Comparison of ENCODE assay signal across 1 cellular context in the genomic region with DNA sequence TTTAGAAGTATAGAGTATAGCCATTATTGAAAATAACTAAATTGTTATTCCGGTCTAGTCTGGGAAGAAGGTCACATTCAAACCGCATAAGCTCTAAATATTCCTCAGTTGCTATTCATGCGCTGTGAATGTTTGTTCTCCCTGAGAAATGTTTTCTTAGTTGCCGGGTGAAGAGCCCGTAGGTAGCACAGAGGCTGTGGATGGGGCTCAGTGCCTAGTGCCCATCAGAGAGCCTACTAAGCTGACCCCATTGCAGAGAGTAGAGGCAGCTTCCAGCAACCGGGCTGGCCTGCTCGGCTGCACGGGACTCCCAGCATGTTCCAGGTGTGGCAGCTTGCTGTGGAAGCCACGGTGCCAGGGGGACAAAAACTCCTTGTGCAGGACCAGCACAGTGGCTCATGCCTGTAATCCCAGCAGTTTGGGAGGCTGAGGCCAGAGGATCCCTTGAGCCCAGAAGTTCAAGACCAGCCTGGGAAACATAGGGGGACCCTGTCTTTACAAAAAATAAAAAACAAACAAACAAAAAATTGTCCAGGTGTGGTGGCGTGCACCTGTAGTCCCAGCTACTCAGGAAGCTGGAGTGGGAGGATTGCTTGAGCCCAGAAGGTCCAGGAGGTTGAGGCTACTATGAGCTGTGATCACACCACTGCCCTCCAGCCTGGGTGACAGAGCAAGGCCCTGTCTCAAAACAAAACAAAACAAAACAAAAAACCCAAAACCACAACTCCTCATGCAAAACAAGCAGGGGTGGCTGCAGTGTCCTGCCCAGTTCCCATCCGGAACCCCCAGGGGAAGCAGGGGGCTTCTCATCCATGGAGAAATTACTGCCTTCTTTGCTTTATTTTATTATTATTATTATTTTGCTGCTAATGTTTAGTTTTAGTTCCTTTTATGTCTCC.
TF ChIP-seq lines count a peak whose summit lies in the region.

No MANE protein-coding gene starts in this region.

TF ChIP-seq in H1, 55 proteins besides CTCF, POLR2A, EP300 and RAD21:
- TF ChIP-seq GTF2F1 (IDR thresholded peaks at IDR 0.05; ENCODE audit: borderline replicate concordance, low read depth, low read length) = no peak
- no peak for TF ChIP-seq RFX5 (IDR thresholded peaks at IDR 0.05; ENCODE audit: borderline replicate concordance, low read depth, low read length)
- no peak for TF ChIP-seq SIX5 (IDR thresholded peaks at IDR 0.05; ENCODE audit: low read depth, low read length)
- TF ChIP-seq RNF2 (IDR thresholded peaks at IDR 0.05; ENCODE audit: borderline replicate concordance, low read depth, low read length, missing control alignments, poor library complexity, severe bottlenecking) = no peak
- TF ChIP-seq EGR1 (IDR thresholded peaks at IDR 0.05; ENCODE audit: borderline replicate concordance, low read depth, low read length) = no peak
- TF ChIP-seq NRF1 (IDR thresholded peaks at IDR 0.05; ENCODE audit: low read depth, low read length) = no peak
- TF ChIP-seq SIN3A (conservative IDR thresholded peaks at IDR 0.05 in 1 of 2, IDR thresholded peaks at IDR 0.05 in 1 of 2; ENCODE audit: low read depth in 1 of 2, low read length in 2 of 2) = no peak
- TF ChIP-seq TEAD4 (IDR thresholded peaks at IDR 0.05; ENCODE audit: low read depth, low read length) = no peak
- no peak for TF ChIP-seq POLR2AphosphoS5 (IDR thresholded peaks at IDR 0.05; ENCODE audit: low read depth, low read length)
- TF ChIP-seq EZH2 (IDR thresholded peaks at IDR 0.05; ENCODE audit: low read depth, low read length, severe bottlenecking) = no peak
- TF ChIP-seq GABPA (IDR thresholded peaks at IDR 0.05; ENCODE audit: borderline replicate concordance, insufficient read depth, low read length) = no peak
- no peak for TF ChIP-seq CHD1 (IDR thresholded peaks at IDR 0.05; ENCODE audit: low read depth, low read length)
- TF ChIP-seq NANOG (IDR thresholded peaks at IDR 0.05; ENCODE audit: insufficient read depth, low read depth, low read length, poor library complexity, severe bottlenecking) = no peak
- no peak for TF ChIP-seq MAFK (IDR thresholded peaks at IDR 0.05; ENCODE audit: low read depth, low read length)
- TF ChIP-seq, protein P1, sequence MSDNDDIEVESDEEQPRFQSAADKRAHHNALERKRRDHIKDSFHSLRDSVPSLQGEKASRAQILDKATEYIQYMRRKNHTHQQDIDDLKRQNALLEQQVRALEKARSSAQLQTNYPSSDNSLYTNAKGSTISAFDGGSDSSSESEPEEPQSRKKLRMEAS (IDR thresholded peaks at IDR 0.05) = no peak
